10 cellular contexts compared by ENCODE assay signal in genomic region chr3:69541059-69541471, GRCh38.
DNase-seq lines count a peak whose midpoint lies in the region; ATAC-seq, FAIRE-seq and TF ChIP-seq lines count a peak whose summit lies in the region.
"Had no signal": no experiment of that assay in that cellular context is flagged by ENCODE, and none has a peak within 500 bp of the region (broad histone marks: within the 10 kb centered on the region; RNA-seq: fewer than 3 reads in every experiment).

No MANE protein-coding gene starts in this region.

- intact Hi-C loops in left lung (cut with DNase I): no loop called here

- CTCF ChIA-PET in H1 (lab: Charles Lee; ENCODE audit: partially characterized antibody): interaction anchor here (0.5 to 0.8 kb wide), 2 partner anchors 223 to 379 kb away, joined by 3 read pairs; no protein-coding TSS in a partner anchor

- 38% methylated on average over 19 of the region's 19 CpGs; no CpG with 5 or more reads in 1 of the 2 experiments for WGBS in H1 (ENCODE audit: extremely low coverage in 1 of 2, insufficient coverage in 1 of 2, insufficient read length in 1 of 2, insufficient replicate concordance in 2 of 2, low coverage in 1 of 2, low lambda C conversion rate in 2 of 2, missing lambda C conversion rate in 1 of 2), 2 experiments

- DNase-seq in LoVo (ENCODE audit: low spot score) (peak; percentile 1), H1 (ENCODE audit: low read depth in 1 of 2, low spot score in 2 of 2) (peak in 1 of 2 experiments; percentile 47), left lung (no peak), thoracic aorta (ENCODE audit: low spot score) (no peak), SW480 (ENCODE audit: low spot score) (no peak), NCI-H2081 treated with DMSO at 0.1 percent for 48 hours (lab: John Stamatoyannopoulos, UW) (no peak)
- DNase-seq: activated CD4-positive, alpha-beta T cell treated with anti-CD3 and anti-CD28 coated beads, Interleukin-2, amount 10 ng/mL, durations not matched to agents 24 days and 14 days; natural killer cell had no signal

- H2BK120ac ChIP-seq in H1 (replicated peaks; ENCODE audit: low read depth, low read length): no peak overlapping the region

- H2BK15ac ChIP-seq in H1 (ENCODE audit: low read length): no peak overlapping the region

- TF ChIP-seq EP300 in H1 (IDR thresholded peaks at IDR 0.05; ENCODE audit: borderline replicate concordance in 1 of 2, low read depth in 2 of 2, low read length in 2 of 2): no peak

- TF ChIP-seq CTCF in H1 (IDR thresholded peaks at IDR 0.05; ENCODE audit: control extremely low read depth in 1 of 3, insufficient read depth in 1 of 3, low read depth in 1 of 3, low read length in 3 of 3): no peak
- no peak for TF ChIP-seq CTCF in left lung (IDR thresholded peaks at IDR 0.05)
- no peak for TF ChIP-seq CTCF in thoracic aorta (IDR thresholded peaks at IDR 0.05)

- peaks cover 0 to 29% (median 14%) of the 10 kb centered on the region in 4 experiments; a peak in 6 of 7 replicates for H3K27me3 ChIP-seq in H1 (replicated peaks in 1 of 4; ENCODE audit: control insufficient read depth in 3 of 4, extremely low read depth in 1 of 4, insufficient read depth in 3 of 4, low read length in 3 of 4)
- H3K27me3 ChIP-seq in left lung: peaks cover 20 to 46% of the 10 kb centered on the region in 2 donors
- no peaks in the 10 kb centered on the region for H3K27me3 ChIP-seq in thoracic aorta (replicated peaks; ENCODE audit: insufficient read depth)

- no peaks in the 10 kb centered on the region for H4K20me1 ChIP-seq in H1 (replicated peaks in 1 of 2; ENCODE audit: control insufficient read depth in 1 of 2, insufficient read depth in 2 of 2, low read length in 2 of 2)

- H4K8ac ChIP-seq in H1 (ENCODE audit: extremely low read depth, insufficient read depth, low read length): no peak overlapping the region

- POLR2A ChIA-PET in H1 (lab: Charles Lee; ENCODE audit: partially characterized antibody): interaction anchor here (0.8 kb wide), 1 partner anchor 29 kb away, joined by 3 read pairs; no protein-coding TSS in a partner anchor

- TF ChIP-seq POLR2A in H1 (IDR thresholded peaks at IDR 0.05; ENCODE audit: control extremely low read depth in 1 of 2, low read depth in 2 of 2, low read length in 2 of 2): no peak

- 0 out of 4 replicates have a peak, but pooled peaks cover 0 to 4% of the 10 kb centered on the region in 2 experiments for H3K79me2 ChIP-seq in H1 (ENCODE audit: control insufficient read depth in 1 of 2, insufficient read depth in 2 of 2, low read length in 2 of 2)

- H3K23me2 ChIP-seq in H1 (ENCODE audit: low read depth, low read length): peaks cover 11% of the 10 kb centered on the region

- no peak overlapping the region for H3K27ac ChIP-seq in H1 (ENCODE audit: low read depth, low read length)
- peak overlapping the region; percentile 47 to 66 for H3K27ac ChIP-seq in left lung
- H3K27ac ChIP-seq in thoracic aorta: no peak overlapping the region
- H3K27ac ChIP-seq: KMS-11 had no signal

- no peak overlapping the region for H2BK5ac ChIP-seq in H1 (ENCODE audit: low read depth, low read length)

- no peak overlapping the region for H2AK5ac ChIP-seq in H1 (ENCODE audit: low read depth, low read length)

- H3K4me1 ChIP-seq in H1 (replicated peaks in 1 of 4; ENCODE audit: control insufficient read depth in 3 of 4, insufficient read depth in 4 of 4, low read length in 3 of 4): peaks cover 0 to 5% (median 1%) of the 10 kb centered on the region in 4 experiments; a peak in 3 of 7 replicates
- H3K4me1 ChIP-seq in left lung: peaks cover 0 to 21% of the 10 kb centered on the region in 2 donors
- peaks cover 3 to 15% of the 10 kb centered on the region in 2 donors for H3K4me1 ChIP-seq in thoracic aorta (ENCODE audit: control insufficient read depth in 1 of 2, low read depth in 2 of 2)

- H3K4me2 ChIP-seq in H1 (ENCODE audit: insufficient read depth in 1 of 2, low read depth in 2 of 2, low read length in 2 of 2): peak overlapping the region; percentile 76 to 84
- H3K4me2 ChIP-seq: KMS-11 had no signal

- H3K36me3 ChIP-seq in H1 (ENCODE audit: control insufficient read depth in 2 of 4, insufficient read depth in 4 of 4, low read length in 3 of 4) (no peaks in the 10 kb centered on the region), left lung (no peaks in the 10 kb centered on the region), thoracic aorta (no peaks in the 10 kb centered on the region)

- no peak overlapping the region for H3K14ac ChIP-seq in H1 (ENCODE audit: insufficient read length)

- H3K79me1 ChIP-seq in H1 (ENCODE audit: low read depth, low read length): no peaks in the 10 kb centered on the region

- no peaks in the 10 kb centered on the region for H3K9me3 ChIP-seq in H1 (ENCODE audit: insufficient read depth in 2 of 2, low read depth in 1 of 2, low read length in 1 of 2)
- no peaks in the 10 kb centered on the region for H3K9me3 ChIP-seq in left lung
- H3K9me3 ChIP-seq in thoracic aorta: no peaks in the 10 kb centered on the region

- no peak overlapping the region for H3K56ac ChIP-seq in H1 (replicated peaks; ENCODE audit: insufficient read length, low read depth, low read length)

- no peak for FAIRE-seq in H1 (lab: Jason Lieb, UNC)

- no peak overlapping the region for H3K4ac ChIP-seq in H1 (replicated peaks; ENCODE audit: insufficient read length, low read depth, low read length)

- H3K9ac ChIP-seq in H1 (replicated peaks in 1 of 4; ENCODE audit: extremely low read depth in 1 of 4, low read depth in 3 of 4, low read length in 3 of 4): no peak overlapping the region
- H3K9ac ChIP-seq: KMS-11 had no signal

- TF ChIP-seq RAD21 in H1 (IDR thresholded peaks at IDR 0.05 in 1 of 2, conservative IDR thresholded peaks at IDR 0.05 in 1 of 2; ENCODE audit: low read depth in 2 of 2, low read length in 2 of 2): no peak

- H4K91ac ChIP-seq in H1 (replicated peaks; ENCODE audit: insufficient read length, low read length): no peak overlapping the region

- no peak overlapping the region for H3K23ac ChIP-seq in H1 (ENCODE audit: insufficient read length)

- no peak overlapping the region for H2BK12ac ChIP-seq in H1 (ENCODE audit: low read depth, low read length)

- no peak overlapping the region for H2AFZ ChIP-seq in H1 (ENCODE audit: low read length)

- no peak overlapping the region for H2BK20ac ChIP-seq in H1 (ENCODE audit: low read length)

- H3K18ac ChIP-seq in H1 (ENCODE audit: extremely low read depth, low read length): no peak overlapping the region

- H3K4me3 ChIP-seq in H1 (ENCODE audit: extremely low read depth in 1 of 4, insufficient read depth in 2 of 4, low read depth in 3 of 4, low read length in 4 of 4) (peak overlapping the region; percentile 45 to 71 (median 54); a peak in 7 of 8 replicates), left lung (peak overlapping the region; percentile 51 to 59), thoracic aorta (peak overlapping the region; percentile 71)

- no peak overlapping the region for H4K5ac ChIP-seq in H1 (ENCODE audit: insufficient read length, low read depth, low read length)

- ATAC-seq in left lung: no peak
- ATAC-seq in thoracic aorta (ENCODE audit: insufficient number of reproducible peaks, low FRiP score, low read depth): no peak
- no peak for ATAC-seq in GM19455 (IDR thresholded peaks at IDR 0.05; ENCODE audit: unreplicated experiment)
- ATAC-seq: natural killer cell had no signal

TF ChIP-seq in H1, 55 proteins besides CTCF, POLR2A, EP300 and RAD21 (continues in another document):
- TF ChIP-seq BRCA1 (IDR thresholded peaks at IDR 0.05; ENCODE audit: low read depth, low read length): no peak
- no peak for TF ChIP-seq HDAC2 (IDR thresholded peaks at IDR 0.05; ENCODE audit: borderline replicate concordance in 1 of 2, low read depth in 2 of 2, low read length in 2 of 2)

Comparison
In these comparisons a context has a peak if more than half of its experiments do, and no peak if none do; other contexts are left out.
1. H3K27ac ChIP-seq: peak in left lung (2 of 2); none in H1 (single experiment) and thoracic aorta (0 of 2).
2. Peak in every context shown above with its lines, with median percentiles within 50 percentile points of each other: H3K4me3 ChIP-seq.